Comparison of ENCODE assay signal across 9 cellular contexts in genomic region chr11:12556788-12557384, GRCh38.
A peak's percentile ranks its signal among the peaks of the same experiment; 100 is the strongest.
DNase-seq lines count a peak whose midpoint lies in the region; ATAC-seq and TF ChIP-seq lines count a peak whose summit lies in the region.
"Had no signal": no experiment of that assay in that cellular context is flagged by ENCODE, and none has a peak within 500 bp of the region (broad histone marks: within the 10 kb centered on the region; RNA-seq: fewer than 3 reads in every experiment).

No MANE protein-coding gene starts in this region.

- H3K4me1 ChIP-seq in left lung, result peaks cover 0 to 6% of the 10 kb centered on the region in 2 donors

- H3K9me3 ChIP-seq in MG63 (peaks cover 3% of the 10 kb centered on the region; the same call in 1 of the 2 replicates), left lung (no peaks in the 10 kb centered on the region)
- H3K9me3 ChIP-seq: Peyer's patch had no signal

- no peaks in the 10 kb centered on the region for H3K27me3 ChIP-seq in MG63
- H3K27me3 ChIP-seq in left lung, result no peaks in the 10 kb centered on the region
- H3K27me3 ChIP-seq: Peyer's patch had no signal

- TF ChIP-seq CTCF in left lung (IDR thresholded peaks at IDR 0.05), result no peak
- TF ChIP-seq CTCF in GM10248 (IDR thresholded peaks at IDR 0.05; ENCODE audit: control extremely low read depth, extremely low read depth, low read depth, missing control alignments), result no peak

- ATAC-seq in left lung (peak; percentile 78), HG03354 (IDR thresholded peaks at IDR 0.05; ENCODE audit: poor library complexity, severe bottlenecking, unreplicated experiment) (no peak), GM18868 (IDR thresholded peaks at IDR 0.05; ENCODE audit: unreplicated experiment) (no peak)

- intact Hi-C loops in left lung (cut with DNase I), result no loop called here

- peak overlapping the region in 1 of 2 donors; percentile 40 for H3K27ac ChIP-seq in left lung

- POLR2A ChIA-PET in GM10248 (lab: Yijun Ruan, JAX), result no interaction called here

- H3K4me3 ChIP-seq in MG63, result no peak overlapping the region
- H3K4me3 ChIP-seq in left lung, result no peak overlapping the region
- H3K4me3 ChIP-seq: Peyer's patch had no signal

- H3K36me3 ChIP-seq in MG63 (no peaks in the 10 kb centered on the region), left lung (no peaks in the 10 kb centered on the region)
- H3K36me3 ChIP-seq: Peyer's patch had no signal

- peak; percentile 92 for DNase-seq in MG63
- peak; percentile 16 to 47 for DNase-seq in dermis microvascular lymphatic vessel endothelial cell (ENCODE audit: low read depth in 2 of 2)
- peak in 1 of 2 donors; percentile 72 for DNase-seq in left lung
- DNase-seq in ureter (ENCODE audit: low spot score), result peak; percentile 74
- no peak for DNase-seq in activated CD8-positive, alpha-beta memory T cell treated with anti-CD3 and anti-CD28 coated beads, Interleukin-2, amount 50 U/mL, for 48 hours
- no peak for DNase-seq in GM10248 (ENCODE audit: extremely low spot score)

- CTCF ChIA-PET in GM10248 (lab: Yijun Ruan, JAX), result no interaction called here

Comparison
In these comparisons a context has a peak if more than half of its experiments do, and no peak if none do; other contexts are left out.
1. DNase-seq: peak in MG63 (single experiment), dermis microvascular lymphatic vessel endothelial cell (2 of 2) and ureter (single experiment); none in activated CD8-positive, alpha-beta memory T cell treated with anti-CD3 and anti-CD28 coated beads, Interleukin-2, amount 50 U/mL, for 48 hours (single experiment) and GM10248 (single experiment).